In genomic region chr3:174581551-174581950, GRCh38 we compare ENCODE assay signal across 20 cellular contexts.
"Had no signal": no experiment of that assay in that cellular context is flagged by ENCODE, and none has a peak within 500 bp of the region (broad histone marks: within the 10 kb centered on the region; RNA-seq: fewer than 3 reads in every experiment).

No MANE protein-coding gene starts in this region.

- DNase-seq: activated CD4-positive, alpha-beta memory T cell treated with anti-CD3 and anti-CD28 coated beads for 36 hours; activated CD4-positive, alpha-beta T cell treated with anti-CD3 and anti-CD28 coated beads for 1 hour; activated effector memory CD4-positive, alpha-beta T cell treated with anti-CD3 and anti-CD28 coated beads, Interleukin-2, amount 50 U/mL, for 16 hours; activated T-cell treated with anti-CD3 and anti-CD28 coated beads, Interleukin-2, amount 50 U/mL, for 24 hours; adrenal gland; central memory CD4-positive, alpha-beta T cell; effector CD4-positive, alpha-beta T cell; esophagus squamous epithelium; head of caudate nucleus; left colon; midbrain; stimulated activated CD4-positive, alpha-beta T cell treated with anti-CD3 and anti-CD28 coated beads, Interleukin-2, amount 100 ng/mL, for 48 hours; stimulated activated naive B cell treated with anti-CD40 and anti-IgM and Interleukin-4, amounts not matched to agents 10 μg/mL and 1 μg/mL and 100 μg/mL, for 72 hours; T1000; thyroid gland had no signal

- H3K36me3 Mint-ChIP-seq: activated CD4-positive, alpha-beta memory T cell treated with anti-CD3 and anti-CD28 coated beads for 36 hours; activated naive CD4-positive, alpha-beta T cell treated with anti-CD3 and anti-CD28 coated beads, Interleukin-2, amount 50 U/mL, for 24 hours; stimulated activated naive B cell treated with anti-CD40 and anti-IgM and Interleukin-4, amounts not matched to agents 10 μg/mL and 1 μg/mL and 100 μg/mL, for 72 hours had no signal

- H3K4me3 ChIP-seq: adrenal gland, coronary artery, esophagus squamous epithelium, lung, right atrium auricular region, thyroid gland had no signal

- H3K27ac Mint-ChIP-seq: activated CD4-positive, alpha-beta memory T cell treated with anti-CD3 and anti-CD28 coated beads for 36 hours; activated naive CD4-positive, alpha-beta T cell treated with anti-CD3 and anti-CD28 coated beads, Interleukin-2, amount 50 U/mL, for 24 hours; activated T-cell treated with anti-CD3 and anti-CD28 coated beads, Interleukin-2, amount 50 U/mL, for 24 hours; progenitor cell of endocrine pancreas; stimulated activated naive B cell treated with anti-CD40 and anti-IgM and Interleukin-4, amounts not matched to agents 10 μg/mL and 1 μg/mL and 100 μg/mL, for 72 hours had no signal

- H3K4me3 Mint-ChIP-seq: activated CD4-positive, alpha-beta memory T cell treated with anti-CD3 and anti-CD28 coated beads for 36 hours; activated naive CD4-positive, alpha-beta T cell treated with anti-CD3 and anti-CD28 coated beads, Interleukin-2, amount 50 U/mL, for 24 hours; activated T-cell treated with anti-CD3 and anti-CD28 coated beads, Interleukin-2, amount 50 U/mL, for 24 hours; stimulated activated naive B cell treated with anti-CD40 and anti-IgM and Interleukin-4, amounts not matched to agents 10 μg/mL and 1 μg/mL and 100 μg/mL, for 72 hours had no signal

- H3K4me1 Mint-ChIP-seq: activated naive CD4-positive, alpha-beta T cell treated with anti-CD3 and anti-CD28 coated beads, Interleukin-2, amount 50 U/mL, for 24 hours; stimulated activated naive B cell treated with anti-CD40 and anti-IgM and Interleukin-4, amounts not matched to agents 10 μg/mL and 1 μg/mL and 100 μg/mL, for 72 hours had no signal

- H3K9me3 Mint-ChIP-seq: activated naive CD4-positive, alpha-beta T cell treated with anti-CD3 and anti-CD28 coated beads, Interleukin-2, amount 50 U/mL, for 24 hours; stimulated activated naive B cell treated with anti-CD40 and anti-IgM and Interleukin-4, amounts not matched to agents 10 μg/mL and 1 μg/mL and 100 μg/mL, for 72 hours had no signal

- H3K27me3 Mint-ChIP-seq: activated CD4-positive, alpha-beta memory T cell treated with anti-CD3 and anti-CD28 coated beads for 36 hours; activated naive CD4-positive, alpha-beta T cell treated with anti-CD3 and anti-CD28 coated beads, Interleukin-2, amount 50 U/mL, for 24 hours; activated T-cell treated with anti-CD3 and anti-CD28 coated beads, Interleukin-2, amount 50 U/mL, for 24 hours; progenitor cell of endocrine pancreas; stimulated activated naive B cell treated with anti-CD40 and anti-IgM and Interleukin-4, amounts not matched to agents 10 μg/mL and 1 μg/mL and 100 μg/mL, for 72 hours had no signal

- ATAC-seq: left colon; stimulated activated naive B cell treated with anti-CD40 and anti-IgM and Interleukin-4, amounts not matched to agents 10 μg/mL and 1 μg/mL and 100 μg/mL, for 72 hours had no signal
